39 cellular contexts compared by ENCODE assay signal in genomic region chr11:64629103-64629502, GRCh38. TPM values are rescaled to one million over a fixed set of nuclear protein-coding genes. Genes with fewer than 3 reads are reported as not detected.
"Had no signal": no experiment of that assay in that cellular context is flagged by ENCODE, and none has a peak within 500 bp of the region (broad histone marks: within the 10 kb centered on the region; RNA-seq: fewer than 3 reads in every experiment).

No MANE protein-coding gene starts in this region.

- H3K27me3 Mint-ChIP-seq: activated CD8-positive, alpha-beta memory T cell treated with anti-CD3 and anti-CD28 coated beads, Interleukin-2, amount 10 ng/mL, durations not matched to agents 7 days and 5 days; activated naive CD4-positive, alpha-beta T cell treated with anti-CD3 and anti-CD28 coated beads, Interleukin-2, amount 50 U/mL, for 24 hours; activated naive CD8-positive, alpha-beta T cell treated with anti-CD3 and anti-CD28 coated beads for 36 hours had no signal

- H3K4me1 ChIP-seq: adrenal gland, ascending aorta, breast epithelium, foreskin keratinocyte, gastrocnemius medialis had no signal

- H3K27ac ChIP-seq: adrenal gland, ascending aorta, breast epithelium, cardiac muscle cell, foreskin keratinocyte, gastrocnemius medialis had no signal

- H3K27me3 ChIP-seq: adrenal gland, ascending aorta, breast epithelium had no signal

- H3K4me3 ChIP-seq: adrenal gland, ascending aorta, breast epithelium, cardiac muscle cell, gastrocnemius medialis had no signal

- H3K27ac Mint-ChIP-seq: activated B cell treated with CpG ODN at 0.5 μM for 24 hours; activated CD4-positive, alpha-beta memory T cell treated with anti-CD3 and anti-CD28 coated beads for 36 hours; activated CD8-positive, alpha-beta memory T cell treated with anti-CD3 and anti-CD28 coated beads, Interleukin-2, amount 10 ng/mL, durations not matched to agents 7 days and 5 days; activated CD8-positive, alpha-beta T cell treated with anti-CD3 and anti-CD28 coated beads, Interleukin-2, amount 10 ng/mL, durations not matched to agents 7 days and 5 days; activated naive CD4-positive, alpha-beta T cell treated with anti-CD3 and anti-CD28 coated beads for 36 hours; activated naive CD4-positive, alpha-beta T cell treated with anti-CD3 and anti-CD28 coated beads, Interleukin-2, amount 50 U/mL, for 24 hours; activated naive CD8-positive, alpha-beta T cell treated with anti-CD3 and anti-CD28 coated beads for 36 hours; activated naive CD8-positive, alpha-beta T cell treated with anti-CD3 and anti-CD28 coated beads, Interleukin-2, amount 50 U/mL, for 24 hours; activated T-helper 1 cell treated with anti-CD3 and anti-CD28 coated beads, Interleukin-12 subunit alpha, Interleukin-12 subunit beta, Interleukin-2, Interleukin-4 antibody, amounts not matched to agents 30 ng/mL and 10 ng/mL and 1 ng/mL, durations not matched to agents 14 hours and 24 hours and 36 hours; activated T-helper 2 cell treated with anti-CD3 and anti-CD28 coated beads, Interferon-gamma antibody, Interleukin-2, Interleukin-4, amounts not matched to agents 10 μg/mL and 5 μg/mL and 100 μg/mL, durations not matched to agents 14 hours and 24 hours and 36 hours; effector memory CD8-positive, alpha-beta T cell; T-helper 17 cell; T-helper 2 cell treated with Interferon-gamma antibody and Interleukin-4, amounts not matched to agents 5 μg/mL and 100 μg/mL, for 36 hours had no signal

- H3K36me3 Mint-ChIP-seq: activated CD4-positive, alpha-beta memory T cell treated with anti-CD3 and anti-CD28 coated beads for 36 hours; activated CD8-positive, alpha-beta memory T cell treated with anti-CD3 and anti-CD28 coated beads, Interleukin-2, amount 10 ng/mL, durations not matched to agents 7 days and 5 days; activated naive CD4-positive, alpha-beta T cell treated with anti-CD3 and anti-CD28 coated beads, Interleukin-2, amount 50 U/mL, for 24 hours; activated naive CD8-positive, alpha-beta T cell treated with anti-CD3 and anti-CD28 coated beads for 36 hours had no signal

- H3K9me3 ChIP-seq: adrenal gland, ascending aorta, breast epithelium, esophagus muscularis mucosa, gastrocnemius medialis had no signal

- H3K9me3 Mint-ChIP-seq: activated B cell treated with CpG ODN at 0.5 μM for 24 hours; activated CD4-positive, alpha-beta memory T cell treated with anti-CD3 and anti-CD28 coated beads for 36 hours; activated naive CD4-positive, alpha-beta T cell treated with anti-CD3 and anti-CD28 coated beads for 36 hours; activated naive CD4-positive, alpha-beta T cell treated with anti-CD3 and anti-CD28 coated beads, Interleukin-2, amount 50 U/mL, for 24 hours; activated naive CD8-positive, alpha-beta T cell treated with anti-CD3 and anti-CD28 coated beads for 36 hours; activated naive CD8-positive, alpha-beta T cell treated with anti-CD3 and anti-CD28 coated beads, Interleukin-2, amount 50 U/mL, for 24 hours; activated T-helper 1 cell treated with anti-CD3 and anti-CD28 coated beads, Interleukin-12 subunit alpha, Interleukin-12 subunit beta, Interleukin-2, Interleukin-4 antibody, amounts not matched to agents 30 ng/mL and 10 ng/mL and 1 ng/mL, durations not matched to agents 14 hours and 24 hours and 36 hours; activated T-helper 2 cell treated with anti-CD3 and anti-CD28 coated beads, Interferon-gamma antibody, Interleukin-2, Interleukin-4, amounts not matched to agents 10 μg/mL and 5 μg/mL and 100 μg/mL, durations not matched to agents 14 hours and 24 hours and 36 hours; brain; effector memory CD8-positive, alpha-beta T cell; T-helper 2 cell treated with Interferon-gamma antibody and Interleukin-4, amounts not matched to agents 5 μg/mL and 100 μg/mL, for 36 hours had no signal

- H3K36me3 ChIP-seq: adrenal gland, breast epithelium, cardiac muscle cell, esophagus muscularis mucosa, gastrocnemius medialis had no signal

- ATAC-seq: activated CD4-positive, CD25-positive, alpha-beta regulatory T cell treated with anti-CD3 and anti-CD28 coated beads, Interleukin-2, amount 50 U/mL, for 24 hours; activated CD8-positive, alpha-beta memory T cell treated with anti-CD3 and anti-CD28 coated beads, Interleukin-2, amount 10 ng/mL, durations not matched to agents 7 days and 5 days; activated CD8-positive, alpha-beta T cell treated with anti-CD3 and anti-CD28 coated beads, Interleukin-2, amount 10 ng/mL, durations not matched to agents 7 days and 5 days; activated naive CD8-positive, alpha-beta T cell treated with anti-CD3 and anti-CD28 coated beads, Interleukin-2, amount 50 U/mL, for 24 hours; effector memory CD8-positive, alpha-beta T cell; foreskin keratinocyte; gastrocnemius medialis; T-helper 17 cell had no signal

- DNase-seq: activated B cell treated with CpG ODN at 0.5 μM for 24 hours; activated CD4-positive, alpha-beta memory T cell treated with anti-CD3 and anti-CD28 coated beads for 36 hours; activated CD4-positive, alpha-beta T cell treated with anti-CD3 and anti-CD28 coated beads for 48 hours; activated CD4-positive, alpha-beta T cell treated with anti-CD3 and anti-CD28 coated beads, Interleukin-2, amount 50 U/mL, for 1 hour; activated CD8-positive, alpha-beta memory T cell treated with anti-CD3 and anti-CD28 coated beads, Interleukin-2, amount 10 ng/mL, durations not matched to agents 7 days and 5 days; activated CD8-positive, alpha-beta memory T cell treated with anti-CD3 and anti-CD28 coated beads, Interleukin-2, amount 50 U/mL, for 4 hours; activated CD8-positive, alpha-beta T cell treated with anti-CD3 and anti-CD28 coated beads, Interleukin-2, amount 10 ng/mL, durations not matched to agents 7 days and 5 days; activated effector memory CD4-positive, alpha-beta T cell treated with anti-CD3 and anti-CD28 coated beads, Interleukin-2, amount 50 U/mL, for 16 hours; activated naive CD4-positive, alpha-beta T cell treated with anti-CD3 and anti-CD28 coated beads for 36 hours; activated naive CD8-positive, alpha-beta T cell treated with anti-CD3 and anti-CD28 coated beads for 36 hours; activated naive CD8-positive, alpha-beta T cell treated with anti-CD3 and anti-CD28 coated beads, Interleukin-2, amount 50 U/mL, for 24 hours; activated T-cell treated with anti-CD3 and anti-CD28 coated beads, Interleukin-2, amount 50 U/mL, for 1 hour; activated T-cell treated with anti-CD3 and anti-CD28 coated beads, Interleukin-2, amount 50 U/mL, for 48 hours; adrenal gland; amygdala; central memory CD4-positive, alpha-beta T cell; cortex of kidney; dermis blood vessel endothelial cell; effector CD4-positive, alpha-beta T cell; effector memory CD8-positive, alpha-beta T cell; erythroblast; foreskin keratinocyte; gastrocnemius medialis; T-helper 1 cell; T-helper 17 cell; T1000; WERI-Rb-1 had no signal

- H3K4me3 Mint-ChIP-seq: activated B cell treated with CpG ODN at 0.5 μM for 24 hours; activated CD4-positive, alpha-beta memory T cell treated with anti-CD3 and anti-CD28 coated beads for 36 hours; activated CD8-positive, alpha-beta memory T cell treated with anti-CD3 and anti-CD28 coated beads, Interleukin-2, amount 10 ng/mL, durations not matched to agents 7 days and 5 days; activated CD8-positive, alpha-beta T cell treated with anti-CD3 and anti-CD28 coated beads, Interleukin-2, amount 10 ng/mL, durations not matched to agents 7 days and 5 days; activated naive CD4-positive, alpha-beta T cell treated with anti-CD3 and anti-CD28 coated beads for 36 hours; activated naive CD4-positive, alpha-beta T cell treated with anti-CD3 and anti-CD28 coated beads, Interleukin-2, amount 50 U/mL, for 24 hours; activated naive CD8-positive, alpha-beta T cell treated with anti-CD3 and anti-CD28 coated beads for 36 hours; activated naive CD8-positive, alpha-beta T cell treated with anti-CD3 and anti-CD28 coated beads, Interleukin-2, amount 50 U/mL, for 24 hours; activated T-helper 1 cell treated with anti-CD3 and anti-CD28 coated beads, Interleukin-12 subunit alpha, Interleukin-12 subunit beta, Interleukin-2, Interleukin-4 antibody, amounts not matched to agents 30 ng/mL and 10 ng/mL and 1 ng/mL, durations not matched to agents 14 hours and 24 hours and 36 hours; brain; effector memory CD8-positive, alpha-beta T cell; T-helper 17 cell; T-helper 2 cell treated with Interferon-gamma antibody and Interleukin-4, amounts not matched to agents 5 μg/mL and 100 μg/mL, for 36 hours had no signal

RNA-seq across cellular contexts. Expression of gene SLC22A12, which starts 38.1 kb away (rescaled TPM):
- total RNA-seq: activated B cell treated with CpG ODN at 0.5 μM for 24 hours; activated CD4-positive, alpha-beta memory T cell treated with anti-CD3 and anti-CD28 coated beads for 36 hours; activated CD8-positive, alpha-beta memory T cell treated with anti-CD3 and anti-CD28 coated beads for 36 hours; activated CD8-positive, alpha-beta memory T cell treated with anti-CD3 and anti-CD28 coated beads, Interleukin-2, amount 10 ng/mL, durations not matched to agents 7 days and 5 days; activated CD8-positive, alpha-beta T cell treated with anti-CD3 and anti-CD28 coated beads, Interleukin-2, amount 10 ng/mL, durations not matched to agents 7 days and 5 days; activated naive CD4-positive, alpha-beta T cell treated with anti-CD3 and anti-CD28 coated beads for 36 hours; activated naive CD8-positive, alpha-beta T cell treated with anti-CD3 and anti-CD28 coated beads for 36 hours; activated T-helper 1 cell treated with anti-CD3 and anti-CD28 coated beads, Interleukin-12 subunit alpha, Interleukin-12 subunit beta, Interleukin-2, Interleukin-4 antibody, amounts not matched to agents 30 ng/mL and 10 ng/mL and 1 ng/mL, durations not matched to agents 14 hours and 24 hours and 36 hours; activated T-helper 2 cell treated with anti-CD3 and anti-CD28 coated beads, Interferon-gamma antibody, Interleukin-2, Interleukin-4, amounts not matched to agents 10 μg/mL and 5 μg/mL and 100 μg/mL, durations not matched to agents 14 hours and 24 hours and 36 hours; adrenal gland; ascending aorta; breast epithelium; cardiac muscle cell; cerebellum; dermis blood vessel endothelial cell; esophagus muscularis mucosa; foreskin keratinocyte; gastrocnemius medialis; T-helper 17 cell had no signal
- polyA plus RNA-seq: adrenal gland, cardiac muscle cell, foreskin keratinocyte had no signal
